ENCODE assay signal across 12 cellular contexts in the genomic region with DNA sequence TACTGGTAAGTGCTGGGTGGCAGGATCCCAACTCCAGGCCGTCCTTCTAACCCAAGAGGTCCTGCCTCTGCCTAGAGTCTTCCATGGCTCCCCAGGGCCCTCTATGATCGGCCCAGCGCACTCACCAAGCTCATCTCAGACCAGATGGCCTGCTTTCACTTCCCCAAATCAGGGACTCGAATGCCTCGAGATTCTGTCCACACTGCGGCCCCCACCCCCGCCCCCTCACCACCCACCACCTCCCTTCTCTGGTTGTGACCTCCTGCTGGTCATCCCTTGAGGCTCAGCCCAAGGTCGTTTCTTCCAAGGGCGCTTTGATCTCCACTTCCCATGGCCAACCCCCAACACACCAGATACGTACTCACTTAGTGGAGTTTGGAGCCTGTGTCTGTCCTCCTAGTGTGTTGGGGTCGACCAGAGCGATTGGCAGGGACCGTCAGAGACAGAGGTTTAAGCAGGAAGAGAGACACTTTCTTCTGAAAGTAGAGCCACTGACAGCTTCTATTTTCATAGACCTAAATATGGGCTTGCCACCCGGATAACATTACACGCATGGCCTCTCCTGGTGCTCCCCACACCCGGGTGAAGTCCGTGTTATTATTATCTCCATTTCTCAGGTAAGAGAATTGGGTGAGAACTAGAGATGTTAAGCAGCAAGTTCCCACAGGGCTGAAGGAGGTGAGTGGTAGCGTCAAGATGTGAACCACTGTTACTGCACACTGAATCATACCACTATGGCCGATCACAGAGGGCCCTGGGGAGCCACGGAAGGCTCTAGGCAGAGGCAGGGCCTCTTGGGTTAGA. TPM values are rescaled to one million over a fixed set of nuclear protein-coding genes. Genes with fewer than 3 reads are reported as not detected.
DNase-seq lines count a peak whose midpoint lies in the region; ATAC-seq and TF ChIP-seq lines count a peak whose summit lies in the region.
"Had no signal": no experiment of that assay in that cellular context is flagged by ENCODE, and none has a peak within 500 bp of the region (broad histone marks: within the 10 kb centered on the region; RNA-seq: fewer than 3 reads in every experiment).

A gene with protein sequence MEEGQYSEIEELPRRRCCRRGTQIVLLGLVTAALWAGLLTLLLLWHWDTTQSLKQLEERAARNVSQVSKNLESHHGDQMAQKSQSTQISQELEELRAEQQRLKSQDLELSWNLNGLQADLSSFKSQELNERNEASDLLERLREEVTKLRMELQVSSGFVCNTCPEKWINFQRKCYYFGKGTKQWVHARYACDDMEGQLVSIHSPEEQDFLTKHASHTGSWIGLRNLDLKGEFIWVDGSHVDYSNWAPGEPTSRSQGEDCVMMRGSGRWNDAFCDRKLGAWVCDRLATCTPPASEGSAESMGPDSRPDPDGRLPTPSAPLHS (minus strand): TSS at position 478 of the 804 bp plus-strand sequence. CDS start 2,371 bp downstream, outside the sequence.

- H3K27me3 ChIP-seq in psoas muscle (ENCODE audit: insufficient read depth in 3 of 3, low read length in 2 of 3) (peaks cover 0 to 35% (median 6%) of the 10 kb centered on the region in 3 donors), mesenchymal stem cell (ENCODE audit: control insufficient read depth in 1 of 2, insufficient read depth in 1 of 2, low read length in 2 of 2) (peaks cover 18 to 79% of the 10 kb centered on the region in 2 experiments)

- H3K4me3 ChIP-seq in GM08714 (ENCODE audit: low read length) (peak within 1 kb of the TSS; percentile 53; the same call in 1 of the 2 replicates), psoas muscle (no peak within 1 kb of the TSS), mesenchymal stem cell (ENCODE audit: insufficient read depth in 1 of 2, low read depth in 1 of 2, low read length in 2 of 2) (no peak within 1 kb of the TSS)

- CTCF ChIA-PET in activated B cell treated with CpG ODN at 0.5 μM for 24 hours (lab: Charles Lee) (interaction anchor here (0.8 to 5.9 kb wide), 6 partner anchors 12 to 98 kb away, joined by 3 to 48 read pairs (median 5); a partner anchor contains a TSS), MCF 10A (lab: Yijun Ruan, JAX) (interaction anchor here (0.6 to 0.7 kb wide), 3 partner anchors 16 to 150 kb away, joined by 3 to 4 read pairs (median 3); a partner anchor contains a TSS)

- H3K9me3 Mint-ChIP-seq in activated B cell treated with CpG ODN at 0.5 μM for 24 hours (no peaks in the 10 kb centered on the region), MCF 10A (ENCODE audit: unreplicated experiment) (no peaks in the 10 kb centered on the region)

- no peaks in the 10 kb centered on the region for H3K9me3 ChIP-seq in psoas muscle
- H3K9me3 ChIP-seq in mesenchymal stem cell (ENCODE audit: control insufficient read depth, low read length) = no peaks in the 10 kb centered on the region

- H3K4me2 ChIP-seq in mesenchymal stem cell (ENCODE audit: low read length, poor library complexity, severe bottlenecking) = no peak within 1 kb of the TSS
- H3K4me2 ChIP-seq: KMS-11 had no signal

- peak; percentile 38 for ATAC-seq in HG02973 (IDR thresholded peaks at IDR 0.05; ENCODE audit: unreplicated experiment)
- ATAC-seq in activated B cell treated with CpG ODN at 0.5 μM for 24 hours (ENCODE audit: low read depth) = peak; percentile 69
- no peak for ATAC-seq in psoas muscle

- H2BK12ac ChIP-seq in mesenchymal stem cell (ENCODE audit: low read length in 2 of 2) = no peak within 1 kb of the TSS

- H3K27ac Mint-ChIP-seq in activated B cell treated with CpG ODN at 0.5 μM for 24 hours = peak within 1 kb of the TSS; percentile 97
- H3K27ac Mint-ChIP-seq in MCF 10A (ENCODE audit: low read depth, unreplicated experiment) = no peak within 1 kb of the TSS

- no peak within 1 kb of the TSS for H3K14ac ChIP-seq in mesenchymal stem cell (ENCODE audit: low read length in 2 of 2)

- H2BK15ac ChIP-seq in mesenchymal stem cell (ENCODE audit: low read depth, poor library complexity, severe bottlenecking) = no peak within 1 kb of the TSS

- no peak within 1 kb of the TSS for H3K9ac ChIP-seq in mesenchymal stem cell (ENCODE audit: low read length)
- H3K9ac ChIP-seq: KMS-11 had no signal

- H2BK120ac ChIP-seq in mesenchymal stem cell (ENCODE audit: low read depth, low read length) = no peak within 1 kb of the TSS

- H3K4ac ChIP-seq in mesenchymal stem cell (ENCODE audit: low read depth in 1 of 2, low read length in 2 of 2) = no peak within 1 kb of the TSS

- TF ChIP-seq CTCF in activated B cell treated with CpG ODN at 0.5 μM for 24 hours (IDR thresholded peaks at IDR 0.05) = no peak
- TF ChIP-seq CTCF in psoas muscle (IDR thresholded peaks at IDR 0.05) = no peak
- TF ChIP-seq CTCF in MCF 10A (IDR thresholded peaks at IDR 0.05; ENCODE audit: unreplicated experiment) = no peak

- H2AFZ ChIP-seq in mesenchymal stem cell (ENCODE audit: low read depth, low read length) = no peak within 1 kb of the TSS

- no peak within 1 kb of the TSS for H3K18ac ChIP-seq in mesenchymal stem cell (ENCODE audit: low read depth in 1 of 2, low read length in 2 of 2)

- POLR2A ChIA-PET in activated B cell treated with CpG ODN at 0.5 μM for 24 hours (lab: Charles Lee) (interaction anchor here (0.6 to 2.8 kb wide), 29 partner anchors 8 to 688 kb away, joined by 3 to 42 read pairs (median 4); a partner anchor contains a TSS), MCF 10A (lab: Yijun Ruan, JAX) (interaction anchor here (0.5 kb wide), 1 partner anchor 129 kb away, joined by 3 read pairs; no protein-coding TSS in a partner anchor)

- H3K36me3 ChIP-seq in psoas muscle (ENCODE audit: insufficient read depth in 1 of 2, low read depth in 1 of 2) = no peaks in the 10 kb centered on the region
- no peaks in the 10 kb centered on the region for H3K36me3 ChIP-seq in mesenchymal stem cell (ENCODE audit: control insufficient read depth in 1 of 2, insufficient read depth in 2 of 2, low read depth in 1 of 2, low read length in 2 of 2)

- H3K4me1 ChIP-seq in psoas muscle = no peaks in the 10 kb centered on the region
- H3K4me1 ChIP-seq in mesenchymal stem cell (ENCODE audit: control insufficient read depth, insufficient read depth, low read depth, low read length) = no peaks in the 10 kb centered on the region

- no peak within 1 kb of the TSS for H2AK5ac ChIP-seq in mesenchymal stem cell (ENCODE audit: low read length, severe bottlenecking)

- DNase-seq in GM19240 (ENCODE audit: insufficient read length, low spot score) (peak; percentile 58), activated B cell treated with CpG ODN at 0.5 μM for 24 hours (peak; percentile 62), psoas muscle (no peak), mesenchymal stem cell (no peak), T1000 (lab: John Stamatoyannopoulos, UW) (no peak), MCF 10A (ENCODE audit: unreplicated experiment) (no peak)
- DNase-seq: amniotic stem cell, foreskin melanocyte, occipital lobe had no signal

- H3K4me1 Mint-ChIP-seq in activated B cell treated with CpG ODN at 0.5 μM for 24 hours (peaks cover 99% of the 10 kb centered on the region), MCF 10A (ENCODE audit: insufficient read depth, unreplicated experiment) (peaks cover 10% of the 10 kb centered on the region)

- 47 to 55% (median 50%) methylated on average over 20 of the region's 20 CpGs for WGBS in psoas muscle, 3 donors
- 78% methylated on average over 17 of the region's 20 CpGs for WGBS in mesenchymal stem cell

- H3K79me1 ChIP-seq in mesenchymal stem cell (replicated peaks; ENCODE audit: low read length, poor library complexity, severe bottlenecking) = no peaks in the 10 kb centered on the region

- H3K36me3 Mint-ChIP-seq in activated B cell treated with CpG ODN at 0.5 μM for 24 hours (ENCODE audit: low read depth) (peaks cover 26% of the 10 kb centered on the region), MCF 10A (ENCODE audit: insufficient read depth, unreplicated experiment) (no peaks in the 10 kb centered on the region)

- no peak within 1 kb of the TSS for H3K27ac ChIP-seq in psoas muscle
- H3K27ac ChIP-seq in mesenchymal stem cell (ENCODE audit: low read length, poor library complexity, severe bottlenecking) = no peak within 1 kb of the TSS
- H3K27ac ChIP-seq: KMS-11 had no signal

- no peaks in the 10 kb centered on the region for H3K27me3 Mint-ChIP-seq in activated B cell treated with CpG ODN at 0.5 μM for 24 hours
- peaks cover 55% of the 10 kb centered on the region for H3K27me3 Mint-ChIP-seq in MCF 10A (ENCODE audit: insufficient read depth, unreplicated experiment)

- intact Hi-C loops in activated B cell treated with CpG ODN at 0.5 μM for 24 hours (cut with micrococcal nuclease) = loop anchor here (1.0 kb wide), 4 partner anchors 8 to 201 kb away; a partner anchor contains a TSS
- intact Hi-C loops in psoas muscle (cut with DNase I) = no loop called here
- intact Hi-C loops in MCF 10A (cut with micrococcal nuclease) = no loop called here

- no peak within 1 kb of the TSS for H3K23ac ChIP-seq in mesenchymal stem cell (ENCODE audit: low read length in 2 of 2)

- H4K8ac ChIP-seq in mesenchymal stem cell (ENCODE audit: low read length) = no peak within 1 kb of the TSS

- BruUV-seq in MCF 10A (replicated peaks; lab: Mats Ljungman, UMichigan) = no TSS peak

- H3K4me3 Mint-ChIP-seq in activated B cell treated with CpG ODN at 0.5 μM for 24 hours = peak within 1 kb of the TSS; percentile 86
- H3K4me3 Mint-ChIP-seq in MCF 10A (ENCODE audit: unreplicated experiment) = no peak within 1 kb of the TSS

- no peak within 1 kb of the TSS for H2BK5ac ChIP-seq in mesenchymal stem cell (ENCODE audit: low read depth, low read length, poor library complexity, severe bottlenecking)

- no peak within 1 kb of the TSS for H4K91ac ChIP-seq in mesenchymal stem cell (ENCODE audit: low read length)

RNA-seq across cellular contexts. Expression of the gene that starts here (rescaled TPM):
- total RNA-seq in activated B cell treated with CpG ODN at 0.5 μM for 24 hours = 191 and 193 TPM in 2 replicates
- under 1 TPM in 2 of 4 donors, not detected in 2; 0.34 to 0.54 TPM for total RNA-seq in psoas muscle
- under 1 TPM in 2 of 3 donors, not detected in 1; 0.06 to 0.10 TPM for polyA plus RNA-seq in psoas muscle
- not detected for polyA plus RNA-seq in mesenchymal stem cell (2013, experiment 1 of 2)
- polyA plus RNA-seq in mesenchymal stem cell (2013, experiment 2 of 2) = not detected
- not detected in 2 replicates for total RNA-seq in MCF 10A (2022)
- total RNA-seq: occipital lobe had no signal

Comparison
In these comparisons a context has a peak if more than half of its experiments do, and no peak if none do; other contexts are left out.
1. RNA of the gene that starts here (total RNA-seq): 191 to 193 TPM in activated B cell treated with CpG ODN at 0.5 μM for 24 hours; 0.34 to 0.54 TPM in psoas muscle and not detected in MCF 10A; every median in the first group is over 100 times any median in the second.
2. DNase-seq: peak in GM19240 (single experiment) and activated B cell treated with CpG ODN at 0.5 μM for 24 hours (single experiment); none in psoas muscle (0 of 2), mesenchymal stem cell (single experiment), T1000 (single experiment) and MCF 10A (single experiment).
3. ATAC-seq: peak in HG02973 (single experiment) and activated B cell treated with CpG ODN at 0.5 μM for 24 hours (single experiment); none in psoas muscle (0 of 4).